ENCODE assay signal across 28 cellular contexts in the genomic region with DNA sequence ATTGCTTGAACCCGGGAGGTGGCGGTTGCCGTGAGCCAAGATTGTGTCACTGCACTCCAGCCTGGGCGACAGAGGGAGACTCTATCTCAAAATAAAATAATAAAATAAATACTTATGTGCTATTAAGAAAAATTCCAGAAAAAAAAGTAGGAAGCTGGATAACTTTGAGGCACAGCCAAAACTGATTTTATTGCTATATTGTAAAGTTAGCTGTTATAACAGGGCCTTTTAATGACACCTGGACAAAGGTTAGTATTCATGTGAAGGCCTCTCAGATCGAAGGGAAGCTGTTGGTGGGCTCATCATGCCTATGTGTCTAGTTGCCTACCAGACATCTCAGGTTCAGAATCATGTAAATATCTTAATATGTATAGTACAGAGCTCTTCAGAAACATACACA.
"Had no signal": no experiment of that assay in that cellular context is flagged by ENCODE, and none has a peak within 500 bp of the region (broad histone marks: within the 10 kb centered on the region; RNA-seq: fewer than 3 reads in every experiment).

No MANE protein-coding gene starts in this region.

- H3K36me3 Mint-ChIP-seq: type B pancreatic cell had no signal

- H3K27ac Mint-ChIP-seq: dendritic cell treated with granulocyte-macrophage colony-stimulating factor and Interleukin-4, amounts not matched to agents 40 ng/mL and 50 ng/mL, for 4 days; endodermal cell; immature natural killer cell; nephron; neural progenitor cell; type B pancreatic cell had no signal

- H3K27ac ChIP-seq: colonic mucosa, esophagus muscularis mucosa, foreskin keratinocyte, gastroesophageal sphincter, heart right ventricle, neural progenitor cell, prostate gland, right atrium auricular region, testis, tibial artery had no signal

- H2AFZ ChIP-seq: neural progenitor cell had no signal

- ATAC-seq: foreskin keratinocyte; gastroesophageal sphincter; left lobe of liver; naive thymus-derived CD4-positive, alpha-beta T cell; stimulated activated naive CD8-positive, alpha-beta T cell treated with anti-CD3 and anti-CD28 coated beads, Interleukin-15, Interleukin-2, amounts not matched to agents 100 U/mL and 50 U/mL, for 24 hours had no signal

- H3K4me3 Mint-ChIP-seq: central memory CD8-positive, alpha-beta T cell; dendritic cell treated with granulocyte-macrophage colony-stimulating factor and Interleukin-4, amounts not matched to agents 40 ng/mL and 50 ng/mL, for 4 days; endodermal cell; immature natural killer cell; memory B cell; naive thymus-derived CD4-positive, alpha-beta T cell; nephron; neural progenitor cell; type B pancreatic cell had no signal

- DNase-seq: colonic mucosa; effector CD8-positive, alpha-beta T cell; endodermal cell; foreskin keratinocyte; heart right ventricle; hypothalamus; immature natural killer cell; kidney glomerular epithelial cell; naive thymus-derived CD4-positive, alpha-beta T cell; nucleus accumbens; stimulated activated CD4-positive, alpha-beta T cell treated with anti-CD3 and anti-CD28 coated beads, Interleukin-2, amount 100 ng/mL, for 48 hours; stimulated activated CD8-positive, alpha-beta memory T cell treated with anti-CD3 and anti-CD28 coated beads, Interleukin-4, amount 100 ng/mL, for 48 hours; stimulated activated naive CD8-positive, alpha-beta T cell treated with anti-CD3 and anti-CD28 coated beads, Interleukin-15, Interleukin-2, amounts not matched to agents 100 U/mL and 50 U/mL, for 24 hours; substantia nigra; testis; tibial artery had no signal

- H3K9me3 ChIP-seq: colonic mucosa, esophagus muscularis mucosa, gastroesophageal sphincter, heart right ventricle, prostate gland, right atrium auricular region, testis, tibial artery had no signal

- H3K4me1 ChIP-seq: esophagus muscularis mucosa, foreskin keratinocyte, gastroesophageal sphincter, prostate gland, right atrium auricular region, testis, tibial artery had no signal

- H3K9ac ChIP-seq: neural progenitor cell had no signal

- H3K4me1 Mint-ChIP-seq: central memory CD8-positive, alpha-beta T cell; immature natural killer cell; nephron had no signal

- H3K4me3 ChIP-seq: colonic mucosa, esophagus muscularis mucosa, gastroesophageal sphincter, heart right ventricle, lung, neural progenitor cell, prostate gland, right atrium auricular region, testis, tibial artery had no signal

- H3K36me3 ChIP-seq: colonic mucosa, esophagus muscularis mucosa, gastroesophageal sphincter, heart right ventricle, neural progenitor cell, prostate gland, right atrium auricular region, tibial artery had no signal

- H3K27me3 Mint-ChIP-seq: central memory CD8-positive, alpha-beta T cell; dendritic cell treated with granulocyte-macrophage colony-stimulating factor and Interleukin-4, amounts not matched to agents 40 ng/mL and 50 ng/mL, for 4 days; memory B cell; naive thymus-derived CD4-positive, alpha-beta T cell; type B pancreatic cell had no signal

- H3K4me2 ChIP-seq: neural progenitor cell had no signal

- H3K27me3 ChIP-seq: colonic mucosa, esophagus muscularis mucosa, foreskin keratinocyte, gastroesophageal sphincter, heart right ventricle, neural progenitor cell, right atrium auricular region, testis, tibial artery had no signal

- H3K9me3 Mint-ChIP-seq: central memory CD8-positive, alpha-beta T cell; dendritic cell treated with granulocyte-macrophage colony-stimulating factor and Interleukin-4, amounts not matched to agents 40 ng/mL and 50 ng/mL, for 4 days; endodermal cell; immature natural killer cell; memory B cell; naive thymus-derived CD4-positive, alpha-beta T cell; nephron; neural progenitor cell; type B pancreatic cell had no signal
